15 cellular contexts compared by ENCODE assay signal in genomic region chr7:157501576-157501975, GRCh38.
DNase-seq lines count a peak whose midpoint lies in the region; TF ChIP-seq lines count a peak whose summit lies in the region.
"Had no signal": no experiment of that assay in that cellular context is flagged by ENCODE, and none has a peak within 500 bp of the region (broad histone marks: within the 10 kb centered on the region; RNA-seq: fewer than 3 reads in every experiment).

No MANE protein-coding gene starts in this region.

- peak; percentile 60 for DNase-seq in stimulated activated CD4-positive, alpha-beta T cell treated with anti-CD3 and anti-CD28 coated beads, Interleukin-15, amount 100 ng/mL, for 24 hours
- no peak for DNase-seq in stimulated activated CD4-positive, alpha-beta T cell treated with anti-CD3 and anti-CD28 coated beads, Interleukin-2, amount 100 ng/mL, for 48 hours
- DNase-seq in T-helper 9 cell (peak; percentile 30), testis (peak; percentile 12), foreskin melanocyte (no peak), NK-92 (lab: John Stamatoyannopoulos, UW; ENCODE audit: unreplicated experiment) (no peak)
- DNase-seq in effector CD4-positive, alpha-beta T cell: peak; percentile 40
- DNase-seq in NK-92 treated with Interleukin-12 subunit alpha and Interleukin-12 subunit beta, amount 100 ng/mL, for 24 hours (lab: John Stamatoyannopoulos, UW): no peak
- DNase-seq: anterior cingulate cortex, DMS 273 treated with DMSO at 0.1 percent for 48 hours, NCI-H1105, NCI-H524 treated with DMSO at 0.1 percent for 48 hours, pancreas had no signal

- no peaks in the 10 kb centered on the region for H3K4me1 ChIP-seq in testis
- H3K4me1 ChIP-seq: pancreas had no signal

- TF ChIP-seq POLR2A in testis (IDR thresholded peaks at IDR 0.05): no peak

- no peaks in the 10 kb centered on the region for H3K9me3 ChIP-seq in testis
- H3K9me3 ChIP-seq: pancreas, thoracic aorta had no signal

- H3K27me3 ChIP-seq in testis: no peaks in the 10 kb centered on the region
- H3K27me3 ChIP-seq: pancreas had no signal

- TF ChIP-seq CTCF in testis (IDR thresholded peaks at IDR 0.05): no peak

- peak overlapping the region in 1 of 2 donors; percentile 23 for H3K4me3 ChIP-seq in testis
- H3K4me3 ChIP-seq: pancreas, thoracic aorta had no signal

- intact Hi-C loops in testis (cut with DNase I; ENCODE audit: low total_unique reads): no loop called here

- WGBS in testis, 2 donors: 50 to 67% methylated on average over 22 of the region's 22 CpGs

- no peaks in the 10 kb centered on the region for H3K36me3 ChIP-seq in testis (ENCODE audit: low read depth, missing control alignments)
- H3K36me3 ChIP-seq: pancreas, thoracic aorta had no signal

- H3K27ac ChIP-seq in testis: no peak overlapping the region
- H3K27ac ChIP-seq: pancreas, thoracic aorta, VCaP had no signal

Comparison
In these comparisons a context has a peak if more than half of its experiments do, and no peak if none do; other contexts are left out.
1. DNase-seq: peak in stimulated activated CD4-positive, alpha-beta T cell treated with anti-CD3 and anti-CD28 coated beads, Interleukin-15, amount 100 ng/mL, for 24 hours (single experiment), T-helper 9 cell (single experiment), effector CD4-positive, alpha-beta T cell (single experiment) and testis (single experiment); none in stimulated activated CD4-positive, alpha-beta T cell treated with anti-CD3 and anti-CD28 coated beads, Interleukin-2, amount 100 ng/mL, for 48 hours (0 of 2), foreskin melanocyte (single experiment), NK-92 treated with Interleukin-12 subunit alpha and Interleukin-12 subunit beta, amount 100 ng/mL, for 24 hours (single experiment) and NK-92 (single experiment).